Comparison of ENCODE assay signal across 25 cellular contexts in the genomic region with DNA sequence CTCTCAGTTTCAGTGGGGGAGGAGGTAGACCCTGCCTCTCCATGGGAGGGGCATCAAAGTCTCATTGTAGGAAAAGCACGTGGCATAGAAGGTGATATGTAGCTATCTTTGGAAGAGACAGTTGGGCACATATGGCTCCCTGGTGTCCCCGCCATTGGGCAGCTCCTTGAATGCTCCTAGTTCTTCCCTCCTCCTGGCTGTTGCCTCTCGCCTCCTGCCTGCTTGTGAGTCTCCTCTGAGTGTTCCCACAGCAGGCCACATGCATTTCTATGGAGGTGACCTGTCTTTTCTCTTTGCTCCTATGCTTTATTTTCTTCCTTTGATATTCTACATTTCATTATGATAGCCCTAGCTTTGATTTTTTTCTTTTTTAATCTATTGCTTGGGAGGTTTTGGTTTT.
"Had no signal": no experiment of that assay in that cellular context is flagged by ENCODE, and none has a peak within 500 bp of the region (broad histone marks: within the 10 kb centered on the region; RNA-seq: fewer than 3 reads in every experiment).

No MANE protein-coding gene starts in this region.

- H3K36me3 ChIP-seq: neural progenitor cell, vagina had no signal

- H3K27ac Mint-ChIP-seq: naive thymus-derived CD4-positive, alpha-beta T cell; nephron; neural progenitor cell; progenitor cell of endocrine pancreas had no signal

- H3K4me1 ChIP-seq: esophagus muscularis mucosa, neural progenitor cell, parathyroid adenoma, right atrium auricular region, sigmoid colon, stomach, vagina had no signal

- ATAC-seq: foreskin keratinocyte; left lobe of liver; naive thymus-derived CD4-positive, alpha-beta T cell; stimulated activated effector memory CD8-positive, alpha-beta T cell treated with anti-CD3 and anti-CD28 coated beads, Interleukin-12 subunit alpha, Interleukin-12 subunit beta, amount 100 ng/mL, for 72 hours had no signal

- DNase-seq: dermis blood vessel endothelial cell; effector memory CD4-positive, alpha-beta T cell; foreskin keratinocyte; kidney; mesenchymal stem cell; midbrain; naive thymus-derived CD4-positive, alpha-beta T cell; sigmoid colon; stimulated activated CD4-positive, alpha-beta T cell treated with anti-CD3 and anti-CD28 coated beads, Interleukin-2, amount 100 ng/mL, for 24 hours; stimulated activated CD4-positive, alpha-beta T cell treated with anti-CD3 and anti-CD28 coated beads, Interleukin-4, amount 100 ng/mL, for 24 hours; stimulated activated naive CD4-positive, alpha-beta T cell treated with Interleukin-2 at 50 U/mL for 16 hours; stomach; thyroid gland; trophoblast cell had no signal

- H3K4me3 Mint-ChIP-seq: naive thymus-derived CD4-positive, alpha-beta T cell; nephron; neural progenitor cell; stimulated activated effector memory CD8-positive, alpha-beta T cell treated with anti-CD3 and anti-CD28 coated beads, Interleukin-12 subunit alpha, Interleukin-12 subunit beta, amount 100 ng/mL, for 72 hours had no signal

- H3K79me2 ChIP-seq: hepatocyte, parathyroid adenoma had no signal

- H3K4me2 ChIP-seq: hepatocyte, neural progenitor cell had no signal

- H2AFZ ChIP-seq: hepatocyte, neural progenitor cell, parathyroid adenoma had no signal

- H3K4me1 Mint-ChIP-seq: naive thymus-derived CD4-positive, alpha-beta T cell had no signal

- H3K9me3 Mint-ChIP-seq: naive thymus-derived CD4-positive, alpha-beta T cell; nephron; neural progenitor cell; stimulated activated effector memory CD8-positive, alpha-beta T cell treated with anti-CD3 and anti-CD28 coated beads, Interleukin-12 subunit alpha, Interleukin-12 subunit beta, amount 100 ng/mL, for 72 hours had no signal

- H3K27me3 Mint-ChIP-seq: naive thymus-derived CD4-positive, alpha-beta T cell; progenitor cell of endocrine pancreas had no signal

- H3K27ac ChIP-seq: coronary artery, esophagus muscularis mucosa, foreskin keratinocyte, hepatocyte, neural progenitor cell, parathyroid adenoma, right atrium auricular region, sigmoid colon, stomach, thyroid gland, vagina had no signal

- H3K9ac ChIP-seq: neural progenitor cell, parathyroid adenoma had no signal

- H3K9me3 ChIP-seq: esophagus muscularis mucosa, right atrium auricular region, sigmoid colon, stomach, thyroid gland, vagina had no signal

- H3K4me3 ChIP-seq: coronary artery, esophagus muscularis mucosa, hepatocyte, neural progenitor cell, right atrium auricular region, sigmoid colon, stomach, thyroid gland, vagina had no signal

- H3K27me3 ChIP-seq: esophagus muscularis mucosa, foreskin keratinocyte, hepatocyte, neural progenitor cell, right atrium auricular region, sigmoid colon, stomach, thyroid gland, vagina had no signal
